ENCODE assay signal across 8 cellular contexts in genomic region chr2:228242591-228242990, GRCh38.
"Had no signal": no experiment of that assay in that cellular context is flagged by ENCODE, and none has a peak within 500 bp of the region (broad histone marks: within the 10 kb centered on the region; RNA-seq: fewer than 3 reads in every experiment).

No MANE protein-coding gene starts in this region.

- H3K27ac ChIP-seq: GM23248 had no signal

- ATAC-seq: HCT116 had no signal

- H3K4me3 ChIP-seq: GM23248, HAP-1 had no signal

- H3K4me1 ChIP-seq: HAP-1 had no signal

- H2AFZ ChIP-seq: GM23248 had no signal

- H3K9me3 ChIP-seq: HAP-1 had no signal

- DNase-seq: GM23248, GOT3, H7, HFFc6, IMR-90, KBM-7 had no signal

- H3K36me3 ChIP-seq: HAP-1 had no signal

- H3K9ac ChIP-seq: GM23248 had no signal
